ENCODE assay signal across 22 cellular contexts in the genomic region with DNA sequence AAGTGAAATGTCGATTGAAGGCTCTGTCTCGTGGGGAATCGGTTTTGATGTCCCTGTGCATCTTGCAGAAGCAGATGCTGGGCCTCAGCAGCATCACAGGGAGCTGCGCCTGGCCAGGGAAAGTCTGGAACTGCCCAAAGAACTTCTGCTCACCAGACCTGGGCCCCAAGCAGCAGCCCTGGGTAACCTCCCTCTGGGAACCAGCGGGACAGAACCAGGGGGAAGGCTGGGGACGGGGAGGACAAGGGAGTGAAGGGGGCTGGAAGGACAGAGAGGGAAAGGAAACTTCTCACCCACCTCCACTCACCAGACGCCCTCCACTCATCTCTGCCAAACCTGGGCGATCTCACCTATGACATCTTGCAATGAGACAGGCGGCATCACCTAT. TPM values are rescaled to one million over a fixed set of nuclear protein-coding genes. Genes with fewer than 3 reads are reported as not detected.
"Had no signal": no experiment of that assay in that cellular context is flagged by ENCODE, and none has a peak within 500 bp of the region (broad histone marks: within the 10 kb centered on the region; RNA-seq: fewer than 3 reads in every experiment).

No MANE protein-coding gene starts in this region.

- H3K4me3 Mint-ChIP-seq: activated naive CD8-positive, alpha-beta T cell treated with anti-CD3 and anti-CD28 coated beads for 36 hours; activated T-helper 1 cell treated with anti-CD3 and anti-CD28 coated beads, Interleukin-12 subunit alpha, Interleukin-12 subunit beta, Interleukin-2, Interleukin-4 antibody, amounts not matched to agents 30 ng/mL and 10 ng/mL and 1 ng/mL, durations not matched to agents 14 hours and 24 hours and 36 hours; mesothelial cell of epicardium; natural killer cell treated with Interleukin-12 subunit alpha and Interleukin-12 subunit beta and Interleukin-15 and Interleukin-18, amount 100 ng/mL, for 72 hours; stimulated activated naive CD8-positive, alpha-beta T cell treated with anti-CD3 and anti-CD28 coated beads, Interleukin-15, Interleukin-2, amounts not matched to agents 100 ng/mL and 50 ng/mL, for 24 hours had no signal

- H3K9me3 Mint-ChIP-seq: activated naive CD8-positive, alpha-beta T cell treated with anti-CD3 and anti-CD28 coated beads for 36 hours; activated T-helper 1 cell treated with anti-CD3 and anti-CD28 coated beads, Interleukin-12 subunit alpha, Interleukin-12 subunit beta, Interleukin-2, Interleukin-4 antibody, amounts not matched to agents 30 ng/mL and 10 ng/mL and 1 ng/mL, durations not matched to agents 14 hours and 24 hours and 36 hours; mesothelial cell of epicardium; natural killer cell treated with Interleukin-12 subunit alpha and Interleukin-12 subunit beta and Interleukin-15 and Interleukin-18, amount 100 ng/mL, for 72 hours; stimulated activated naive CD8-positive, alpha-beta T cell treated with anti-CD3 and anti-CD28 coated beads, Interleukin-15, Interleukin-2, amounts not matched to agents 100 ng/mL and 50 ng/mL, for 24 hours had no signal

- H3K4me1 Mint-ChIP-seq: activated naive CD8-positive, alpha-beta T cell treated with anti-CD3 and anti-CD28 coated beads for 36 hours had no signal

- H3K4me3 ChIP-seq: cardiac muscle cell, esophagus squamous epithelium, suprapubic skin had no signal

- ATAC-seq: natural killer cell treated with Interleukin-12 subunit alpha and Interleukin-12 subunit beta and Interleukin-15 and Interleukin-18, amount 100 ng/mL, for 72 hours had no signal

- H3K27ac ChIP-seq: cardiac muscle cell, esophagus squamous epithelium, suprapubic skin had no signal

- H3K9me3 ChIP-seq: esophagus squamous epithelium, suprapubic skin had no signal

- H3K4me1 ChIP-seq: esophagus squamous epithelium, suprapubic skin had no signal

- H3K27me3 Mint-ChIP-seq: stimulated activated naive CD8-positive, alpha-beta T cell treated with anti-CD3 and anti-CD28 coated beads, Interleukin-15, Interleukin-2, amounts not matched to agents 100 ng/mL and 50 ng/mL, for 24 hours had no signal

- H3K27ac Mint-ChIP-seq: activated naive CD8-positive, alpha-beta T cell treated with anti-CD3 and anti-CD28 coated beads for 36 hours; activated T-helper 1 cell treated with anti-CD3 and anti-CD28 coated beads, Interleukin-12 subunit alpha, Interleukin-12 subunit beta, Interleukin-2, Interleukin-4 antibody, amounts not matched to agents 30 ng/mL and 10 ng/mL and 1 ng/mL, durations not matched to agents 14 hours and 24 hours and 36 hours; mesothelial cell of epicardium; natural killer cell treated with Interleukin-12 subunit alpha and Interleukin-12 subunit beta and Interleukin-15 and Interleukin-18, amount 100 ng/mL, for 72 hours; stimulated activated naive CD8-positive, alpha-beta T cell treated with anti-CD3 and anti-CD28 coated beads, Interleukin-15, Interleukin-2, amounts not matched to agents 100 ng/mL and 50 ng/mL, for 24 hours had no signal

- FAIRE-seq: islet of Langerhans had no signal

- H3K36me3 Mint-ChIP-seq: activated naive CD8-positive, alpha-beta T cell treated with anti-CD3 and anti-CD28 coated beads for 36 hours; mesothelial cell of epicardium; natural killer cell treated with Interleukin-12 subunit alpha and Interleukin-12 subunit beta and Interleukin-15 and Interleukin-18, amount 100 ng/mL, for 72 hours had no signal

- H3K27me3 ChIP-seq: cardiac muscle cell had no signal

- H3K36me3 ChIP-seq: cardiac muscle cell, esophagus squamous epithelium, suprapubic skin had no signal

- DNase-seq: activated CD4-positive, alpha-beta T cell treated with anti-CD3 and anti-CD28 coated beads, Interleukin-2, amount 50 U/mL, for 4 hours; activated naive CD8-positive, alpha-beta T cell treated with anti-CD3 and anti-CD28 coated beads for 36 hours; amniotic stem cell; dermis blood vessel endothelial cell; effector memory CD4-positive, alpha-beta T cell; esophagus squamous epithelium; hippocampal formation; nucleus accumbens; stimulated activated CD4-positive, alpha-beta T cell treated with anti-CD3 and anti-CD28 coated beads, Interleukin-2, amount 100 ng/mL, for 48 hours; T1000; trophoblast cell had no signal

RNA-seq across cellular contexts. Expression of gene C14orf180, which starts 26.8 kb away (rescaled TPM):
- total RNA-seq: activated CD8-positive, alpha-beta memory T cell treated with anti-CD3 and anti-CD28 coated beads for 36 hours; activated naive CD8-positive, alpha-beta T cell treated with anti-CD3 and anti-CD28 coated beads for 36 hours; activated T-helper 1 cell treated with anti-CD3 and anti-CD28 coated beads, Interleukin-12 subunit alpha, Interleukin-12 subunit beta, Interleukin-2, Interleukin-4 antibody, amounts not matched to agents 30 ng/mL and 10 ng/mL and 1 ng/mL, durations not matched to agents 14 hours and 24 hours and 36 hours; dermis blood vessel endothelial cell; esophagus squamous epithelium; glomerular endothelial cell; lung microvascular endothelial cell; natural killer cell treated with Interleukin-12 subunit alpha and Interleukin-12 subunit beta and Interleukin-15 and Interleukin-18, amount 100 ng/mL, for 72 hours; T-helper 1 cell treated with Interleukin-12 subunit alpha and Interleukin-12 subunit beta and Interleukin-4 antibody, amounts not matched to agents 30 ng/mL and 1 ng/mL, for 36 hours had no signal

RNA-seq across cellular contexts. Expression of gene TMEM179, which starts 51.8 kb away (rescaled TPM):
- total RNA-seq: activated CD8-positive, alpha-beta memory T cell treated with anti-CD3 and anti-CD28 coated beads for 36 hours; activated naive CD8-positive, alpha-beta T cell treated with anti-CD3 and anti-CD28 coated beads for 36 hours; dermis blood vessel endothelial cell; esophagus squamous epithelium; lung microvascular endothelial cell; suprapubic skin had no signal
